Comparison of ENCODE assay signal across 30 cellular contexts in the genomic region with DNA sequence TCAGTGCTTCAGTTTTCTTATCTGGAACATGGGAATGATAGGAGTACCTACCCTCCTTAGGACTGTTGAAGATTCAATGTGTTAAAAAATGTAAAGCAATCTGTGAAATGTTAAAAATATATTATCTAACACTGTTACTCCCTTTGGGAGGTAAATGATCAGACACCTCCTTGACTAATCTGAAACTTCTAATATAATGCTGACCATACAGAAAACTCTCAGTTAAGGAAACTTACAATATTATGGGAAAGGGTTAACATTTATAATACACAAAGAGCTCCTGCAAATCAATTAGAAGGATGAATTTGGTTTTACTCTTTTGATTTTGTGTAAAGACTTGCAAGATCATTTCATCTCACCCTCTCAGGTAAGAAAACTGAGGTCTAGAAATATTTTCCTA. TPM values are rescaled to one million over a fixed set of nuclear protein-coding genes. Genes with fewer than 3 reads are reported as not detected.
"Had no signal": no experiment of that assay in that cellular context is flagged by ENCODE, and none has a peak within 500 bp of the region (broad histone marks: within the 10 kb centered on the region; RNA-seq: fewer than 3 reads in every experiment).

No MANE protein-coding gene starts in this region.

- H3K4me3 ChIP-seq: SJCRH30, SK-N-MC had no signal

- H3K4me1 ChIP-seq: SJCRH30 had no signal

- H3K27ac ChIP-seq: brain microvascular endothelial cell, KMS-11, SJCRH30, SK-N-MC had no signal

- H3K27me3 ChIP-seq: brain microvascular endothelial cell, SJCRH30 had no signal

- ATAC-seq: activated CD4-positive, alpha-beta T cell treated with anti-CD3 and anti-CD28 coated beads for 36 hours; activated CD8-positive, alpha-beta T cell treated with anti-CD3 and anti-CD28 coated beads, Interleukin-2, amount 10 ng/mL, durations not matched to agents 7 days and 5 days; activated naive CD4-positive, alpha-beta T cell treated with anti-CD3 and anti-CD28 coated beads, Interleukin-2, amount 50 U/mL, for 72 hours; activated T-cell treated with anti-CD3 and anti-CD28 coated beads, Interleukin-2, amount 50 U/mL, for 4 hours; Panc1 had no signal

- H3K36me3 ChIP-seq: brain microvascular endothelial cell, SJCRH30 had no signal

- H3K9ac ChIP-seq: KMS-11 had no signal

- H3K4me2 ChIP-seq: KMS-11 had no signal

- DNase-seq: activated CD4-positive, alpha-beta T cell treated with anti-CD3 and anti-CD28 coated beads for 36 hours; activated CD4-positive, alpha-beta T cell treated with anti-CD3 and anti-CD28 coated beads, Interleukin-2, amount 10 ng/mL, durations not matched to agents 7 days and 5 days; activated CD4-positive, alpha-beta T cell treated with anti-CD3 and anti-CD28 coated beads, Interleukin-2, amount 50 U/mL, for 48 hours; activated CD8-positive, alpha-beta T cell treated with anti-CD3 and anti-CD28 coated beads, Interleukin-2, amount 10 ng/mL, durations not matched to agents 7 days and 5 days; activated gamma-delta T cell treated with Interleukin-2 at 50 U/mL for 16 hours; activated naive CD4-positive, alpha-beta T cell treated with anti-CD3 and anti-CD28 coated beads for 36 hours; activated T-cell treated with anti-CD3 and anti-CD28 coated beads, Interleukin-2, amount 50 U/mL, for 4 hours; anterior cingulate cortex; brain microvascular endothelial cell; central memory CD4-positive, alpha-beta T cell; MM.1S; NCI-H1092; NCI-H1436 treated with DMSO at 0.1 percent for 48 hours; NCI-H1694 treated with DMSO at 0.1 percent for 48 hours; NCI-H2029; NCI-H345; NCI-H524 treated with DMSO at 0.1 percent for 48 hours; SHP77; SJCRH30; T1000 had no signal

- H3K9me3 ChIP-seq: SJCRH30 had no signal

RNA-seq across cellular contexts. Expression of a gene that starts 1.6 kb away (rescaled TPM):
- total RNA-seq: LHCN-M2, NCI-H460, RPMI7951 had no signal

RNA-seq across cellular contexts. Expression of a gene that starts 35.2 kb away (rescaled TPM):
- total RNA-seq: activated CD4-positive, alpha-beta T cell treated with anti-CD3 and anti-CD28 coated beads for 36 hours; activated CD4-positive, alpha-beta T cell treated with anti-CD3 and anti-CD28 coated beads, Interleukin-2, amount 10 ng/mL, durations not matched to agents 7 days and 5 days; activated CD8-positive, alpha-beta T cell treated with anti-CD3 and anti-CD28 coated beads, Interleukin-2, amount 10 ng/mL, durations not matched to agents 7 days and 5 days; activated naive CD4-positive, alpha-beta T cell treated with anti-CD3 and anti-CD28 coated beads for 36 hours; activated naive CD4-positive, alpha-beta T cell treated with anti-CD3 and anti-CD28 coated beads, Interleukin-2, amount 50 U/mL, for 72 hours; activated T-cell treated with anti-CD3 and anti-CD28 coated beads, Interleukin-2, amount 50 U/mL, for 4 hours; activated T-helper 1 cell treated with anti-CD3 and anti-CD28 coated beads, Interleukin-12 subunit alpha, Interleukin-12 subunit beta, Interleukin-2, Interleukin-4 antibody, amounts not matched to agents 30 ng/mL and 10 ng/mL and 1 ng/mL, durations not matched to agents 14 hours and 24 hours and 36 hours; LHCN-M2; NCI-H460; RPMI7951; SJCRH30; T-helper 1 cell treated with Interleukin-12 subunit alpha and Interleukin-12 subunit beta and Interleukin-4 antibody, amounts not matched to agents 30 ng/mL and 1 ng/mL, for 36 hours; T-helper 2 cell treated with Interferon-gamma antibody and Interleukin-4, amounts not matched to agents 100 ng/mL and 5 ng/mL, for 36 hours had no signal
